Comparison of ENCODE assay signal across 8 cellular contexts in genomic region chr3:122382888-122383666, GRCh38. TPM values are rescaled to one million over a fixed set of nuclear protein-coding genes. Genes with fewer than 3 reads are reported as not detected.
A peak's percentile ranks its signal among the peaks of the same experiment; 100 is the strongest.
DNase-seq lines count a peak whose midpoint lies in the region; ATAC-seq and TF ChIP-seq lines count a peak whose summit lies in the region.

Gene MIX23, minus strand, starts transcription at chr3:122383231. Its CDS starts 7 bp downstream, at chr3:122383224.

- peak within 1 kb of the TSS; percentile 81 for H3K4me3 ChIP-seq in epithelial cell of proximal tubule (ENCODE audit: low read depth, low read length)

- DNase-seq in CMK (ENCODE audit: low read depth) (peak; percentile 65), KG1 (lab: John Stamatoyannopoulos, UW) (peak; percentile 81), epithelial cell of proximal tubule (ENCODE audit: low read depth) (no peak), mucosa of gallbladder (ENCODE audit: low spot score) (peak; percentile 87)
- peak; percentile 84 for DNase-seq in activated T-cell treated with anti-CD3 and anti-CD28 coated beads, Interleukin-2, amount 50 U/mL, for 1 hour
- peak; percentile 60 to 67 for DNase-seq in stimulated activated CD8-positive, alpha-beta memory T cell treated with anti-CD3 and anti-CD28 coated beads, Interleukin-4, amount 100 ng/mL, for 4 hours (ENCODE audit: low read depth in 2 of 2, low spot score in 1 of 2)

- ATAC-seq in GM21447 (IDR thresholded peaks at IDR 0.05; ENCODE audit: unreplicated experiment): peak; percentile 48

- no peak for TF ChIP-seq CTCF in epithelial cell of proximal tubule (conservative IDR thresholded peaks at IDR 0.05; ENCODE audit: low read depth, low read length)

TF ChIP-seq in PFSK-1, 5 proteins besides CTCF, POLR2A, EP300 and RAD21:
- no peak for TF ChIP-seq REST (IDR thresholded peaks at IDR 0.05; ENCODE audit: insufficient read depth in 1 of 2, low read depth in 2 of 2, low read length in 2 of 2)
- TF ChIP-seq FOXP2 (optimal IDR thresholded peaks at IDR 0.05; ENCODE audit: borderline replicate concordance, extremely low read depth, extremely low read length, insufficient read depth): no peak
- TF ChIP-seq SIN3A (IDR thresholded peaks at IDR 0.05; ENCODE audit: borderline replicate concordance, insufficient read depth, low read length): no peak
- TF ChIP-seq POLR2AphosphoS5 (IDR thresholded peaks at IDR 0.05; ENCODE audit: low read depth, low read length): peak; percentile 70
- peak; percentile 94 for TF ChIP-seq TAF1 (IDR thresholded peaks at IDR 0.05; ENCODE audit: borderline replicate concordance, insufficient read depth, low read length)

RNA-seq across cellular contexts. Expression of gene MIX23, which starts in this region (rescaled TPM):
- 18.9 TPM for polyA plus RNA-seq in PFSK-1 (2012; ENCODE audit: insufficient read length, low read depth)
- total RNA-seq in epithelial cell of proximal tubule (40.7 and 43.2 TPM in 2 replicates), mucosa of gallbladder (23.3 TPM)
